27 cellular contexts compared by ENCODE assay signal in genomic region chr3:143533391-143533790, GRCh38.
"Had no signal": no experiment of that assay in that cellular context is flagged by ENCODE, and none has a peak within 500 bp of the region (broad histone marks: within the 10 kb centered on the region; RNA-seq: fewer than 3 reads in every experiment).

No MANE protein-coding gene starts in this region.

- H2AFZ ChIP-seq: parathyroid adenoma had no signal

- H3K27me3 ChIP-seq: neural progenitor cell, ovary, right lobe of liver, sigmoid colon, stomach, thyroid gland, tibial nerve, upper lobe of left lung, vagina had no signal

- H3K4me1 ChIP-seq: neural progenitor cell, parathyroid adenoma, psoas muscle, right lobe of liver had no signal

- H3K4me2 ChIP-seq: neural progenitor cell had no signal

- H3K27ac ChIP-seq: neural progenitor cell, ovary, parathyroid adenoma, psoas muscle, right lobe of liver, sigmoid colon, stomach, thoracic aorta, thyroid gland, tibial nerve, upper lobe of left lung, vagina had no signal

- H3K4me1 Mint-ChIP-seq: neural progenitor cell; stimulated activated effector memory CD8-positive, alpha-beta T cell treated with anti-CD3 and anti-CD28 coated beads, Interleukin-12 subunit alpha, Interleukin-12 subunit beta, amount 100 ng/mL, for 72 hours had no signal

- H3K27me3 Mint-ChIP-seq: naive thymus-derived CD8-positive, alpha-beta T cell; natural killer cell treated with Interleukin-12 subunit alpha and Interleukin-12 subunit beta and Interleukin-15 and Interleukin-18, amount 100 ng/mL, for 72 hours; stimulated activated naive CD8-positive, alpha-beta T cell treated with anti-CD3 and anti-CD28 coated beads, Interleukin-15, Interleukin-2, amounts not matched to agents 100 ng/mL and 50 ng/mL, for 24 hours had no signal

- DNase-seq: naive thymus-derived CD8-positive, alpha-beta T cell; occipital lobe; ovary; posterior cingulate gyrus; psoas muscle; right cardiac atrium; right lobe of liver; sigmoid colon; small intestine; stimulated activated CD4-positive, alpha-beta T cell treated with anti-CD3 and anti-CD28 coated beads, Interleukin-15, amount 100 ng/mL, for 24 hours; stimulated activated CD4-positive, alpha-beta T cell treated with anti-CD3 and anti-CD28 coated beads, Interleukin-2, amount 100 ng/mL, for 24 hours; stimulated activated CD4-positive, alpha-beta T cell treated with anti-CD3 and anti-CD28 coated beads, Interleukin-2, amount 100 ng/mL, for 48 hours; stimulated activated CD4-positive, alpha-beta T cell treated with anti-CD3 and anti-CD28 coated beads, Interleukin-4, amount 100 ng/mL, for 24 hours; stimulated activated naive CD4-positive, alpha-beta T cell treated with Interleukin-2 at 50 U/mL for 16 hours; stomach; thyroid gland; trophoblast cell had no signal

- H3K79me2 ChIP-seq: parathyroid adenoma had no signal

- H3K4me3 ChIP-seq: neural progenitor cell, ovary, psoas muscle, right lobe of liver, sigmoid colon, stomach, thoracic aorta, thyroid gland, tibial nerve, upper lobe of left lung, vagina had no signal

- H3K27ac Mint-ChIP-seq: natural killer cell treated with Interleukin-12 subunit alpha and Interleukin-12 subunit beta and Interleukin-15 and Interleukin-18, amount 100 ng/mL, for 72 hours; neural progenitor cell; progenitor cell of endocrine pancreas; stimulated activated effector memory CD8-positive, alpha-beta T cell treated with anti-CD3 and anti-CD28 coated beads, Interleukin-12 subunit alpha, Interleukin-12 subunit beta, amount 100 ng/mL, for 72 hours; stimulated activated naive CD8-positive, alpha-beta T cell treated with anti-CD3 and anti-CD28 coated beads, Interleukin-15, Interleukin-2, amounts not matched to agents 100 ng/mL and 50 ng/mL, for 24 hours had no signal

- ATAC-seq: naive thymus-derived CD8-positive, alpha-beta T cell; natural killer cell treated with Interleukin-12 subunit alpha and Interleukin-12 subunit beta and Interleukin-15 and Interleukin-18, amount 100 ng/mL, for 72 hours; psoas muscle; right cardiac atrium; right lobe of liver; stimulated activated effector memory CD8-positive, alpha-beta T cell treated with anti-CD3 and anti-CD28 coated beads, Interleukin-12 subunit alpha, Interleukin-12 subunit beta, amount 100 ng/mL, for 72 hours had no signal

- H3K4me3 Mint-ChIP-seq: naive thymus-derived CD8-positive, alpha-beta T cell; natural killer cell treated with Interleukin-12 subunit alpha and Interleukin-12 subunit beta and Interleukin-15 and Interleukin-18, amount 100 ng/mL, for 72 hours; neural progenitor cell; stimulated activated effector memory CD8-positive, alpha-beta T cell treated with anti-CD3 and anti-CD28 coated beads, Interleukin-12 subunit alpha, Interleukin-12 subunit beta, amount 100 ng/mL, for 72 hours; stimulated activated naive CD8-positive, alpha-beta T cell treated with anti-CD3 and anti-CD28 coated beads, Interleukin-15, Interleukin-2, amounts not matched to agents 100 ng/mL and 50 ng/mL, for 24 hours had no signal

- H3K36me3 Mint-ChIP-seq: natural killer cell treated with Interleukin-12 subunit alpha and Interleukin-12 subunit beta and Interleukin-15 and Interleukin-18, amount 100 ng/mL, for 72 hours; neural progenitor cell; stimulated activated effector memory CD8-positive, alpha-beta T cell treated with anti-CD3 and anti-CD28 coated beads, Interleukin-12 subunit alpha, Interleukin-12 subunit beta, amount 100 ng/mL, for 72 hours had no signal

- H3K9ac ChIP-seq: neural progenitor cell, parathyroid adenoma had no signal

- H3K9me3 Mint-ChIP-seq: naive thymus-derived CD8-positive, alpha-beta T cell; natural killer cell treated with Interleukin-12 subunit alpha and Interleukin-12 subunit beta and Interleukin-15 and Interleukin-18, amount 100 ng/mL, for 72 hours; neural progenitor cell; stimulated activated effector memory CD8-positive, alpha-beta T cell treated with anti-CD3 and anti-CD28 coated beads, Interleukin-12 subunit alpha, Interleukin-12 subunit beta, amount 100 ng/mL, for 72 hours; stimulated activated naive CD8-positive, alpha-beta T cell treated with anti-CD3 and anti-CD28 coated beads, Interleukin-15, Interleukin-2, amounts not matched to agents 100 ng/mL and 50 ng/mL, for 24 hours had no signal
